ENCODE assay signal across 1 cellular context in the genomic region with DNA sequence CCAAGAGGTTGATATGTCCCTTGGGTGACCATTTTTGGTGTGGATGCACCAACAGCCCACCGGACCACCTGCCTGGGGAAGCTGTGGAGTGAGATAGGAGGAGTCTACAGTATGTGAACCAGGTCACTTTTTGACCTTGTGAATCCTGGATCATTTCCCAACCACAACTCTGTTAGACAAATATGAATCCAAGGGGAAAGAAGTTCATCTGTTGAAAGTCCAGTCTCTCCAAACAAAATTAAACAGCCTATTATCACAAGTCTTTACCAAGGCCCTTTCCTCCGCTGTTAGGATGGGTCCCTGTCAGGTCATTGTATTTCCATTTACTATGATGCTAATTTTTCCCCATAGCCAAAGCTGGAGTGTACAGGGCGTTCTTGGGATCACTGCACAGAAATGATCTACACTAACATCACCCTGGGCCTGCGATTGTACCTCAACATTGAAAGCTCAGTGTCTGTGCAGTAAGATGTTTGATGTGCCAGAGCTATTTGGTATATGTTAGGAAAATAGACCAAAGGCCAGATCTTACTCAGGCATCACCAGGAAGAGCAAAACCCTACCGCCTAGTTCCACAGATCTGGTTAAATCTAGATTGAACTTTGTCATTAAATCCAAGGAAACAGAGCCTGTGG.
TF ChIP-seq lines count a peak whose summit lies in the region.

No MANE protein-coding gene starts in this region.

TF ChIP-seq in liver, 16 proteins besides CTCF, POLR2A, EP300 and RAD21 (continued from another document):
- TF ChIP-seq FOXA1 (IDR thresholded peaks at IDR 0.05) (peak; percentile 42), NR2F2 (IDR thresholded peaks at IDR 0.05) (peak; percentile 66), JUND (IDR thresholded peaks at IDR 0.05) (peak; percentile 44 to 46), HNF4G (IDR thresholded peaks at IDR 0.05) (peak; percentile 53), HNF4A (conservative IDR thresholded peaks at IDR 0.05) (peak; percentile 79 to 93), TAF1 (conservative IDR thresholded peaks at IDR 0.05) (no peak), EGR1 (IDR thresholded peaks at IDR 0.05; ENCODE audit: low read depth in 2 of 2) (no peak), GABPA (IDR thresholded peaks at IDR 0.05 in 1 of 2, conservative IDR thresholded peaks at IDR 0.05 in 1 of 2) (no peak), SP1 (IDR thresholded peaks at IDR 0.05) (peak; percentile 82), RXRA (IDR thresholded peaks at IDR 0.05) (peak; percentile 84 to 95), FOXA2 (IDR thresholded peaks at IDR 0.05) (peak; percentile 45)
- TF ChIP-seq, protein P1, sequence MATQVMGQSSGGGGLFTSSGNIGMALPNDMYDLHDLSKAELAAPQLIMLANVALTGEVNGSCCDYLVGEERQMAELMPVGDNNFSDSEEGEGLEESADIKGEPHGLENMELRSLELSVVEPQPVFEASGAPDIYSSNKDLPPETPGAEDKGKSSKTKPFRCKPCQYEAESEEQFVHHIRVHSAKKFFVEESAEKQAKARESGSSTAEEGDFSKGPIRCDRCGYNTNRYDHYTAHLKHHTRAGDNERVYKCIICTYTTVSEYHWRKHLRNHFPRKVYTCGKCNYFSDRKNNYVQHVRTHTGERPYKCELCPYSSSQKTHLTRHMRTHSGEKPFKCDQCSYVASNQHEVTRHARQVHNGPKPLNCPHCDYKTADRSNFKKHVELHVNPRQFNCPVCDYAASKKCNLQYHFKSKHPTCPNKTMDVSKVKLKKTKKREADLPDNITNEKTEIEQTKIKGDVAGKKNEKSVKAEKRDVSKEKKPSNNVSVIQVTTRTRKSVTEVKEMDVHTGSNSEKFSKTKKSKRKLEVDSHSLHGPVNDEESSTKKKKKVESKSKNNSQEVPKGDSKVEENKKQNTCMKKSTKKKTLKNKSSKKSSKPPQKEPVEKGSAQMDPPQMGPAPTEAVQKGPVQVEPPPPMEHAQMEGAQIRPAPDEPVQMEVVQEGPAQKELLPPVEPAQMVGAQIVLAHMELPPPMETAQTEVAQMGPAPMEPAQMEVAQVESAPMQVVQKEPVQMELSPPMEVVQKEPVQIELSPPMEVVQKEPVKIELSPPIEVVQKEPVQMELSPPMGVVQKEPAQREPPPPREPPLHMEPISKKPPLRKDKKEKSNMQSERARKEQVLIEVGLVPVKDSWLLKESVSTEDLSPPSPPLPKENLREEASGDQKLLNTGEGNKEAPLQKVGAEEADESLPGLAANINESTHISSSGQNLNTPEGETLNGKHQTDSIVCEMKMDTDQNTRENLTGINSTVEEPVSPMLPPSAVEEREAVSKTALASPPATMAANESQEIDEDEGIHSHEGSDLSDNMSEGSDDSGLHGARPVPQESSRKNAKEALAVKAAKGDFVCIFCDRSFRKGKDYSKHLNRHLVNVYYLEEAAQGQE (IDR thresholded peaks at IDR 0.05): peak; percentile 28
- TF ChIP-seq, protein P2, sequence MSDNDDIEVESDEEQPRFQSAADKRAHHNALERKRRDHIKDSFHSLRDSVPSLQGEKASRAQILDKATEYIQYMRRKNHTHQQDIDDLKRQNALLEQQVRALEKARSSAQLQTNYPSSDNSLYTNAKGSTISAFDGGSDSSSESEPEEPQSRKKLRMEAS (IDR thresholded peaks at IDR 0.05): no peak
- TF ChIP-seq, protein P3, sequence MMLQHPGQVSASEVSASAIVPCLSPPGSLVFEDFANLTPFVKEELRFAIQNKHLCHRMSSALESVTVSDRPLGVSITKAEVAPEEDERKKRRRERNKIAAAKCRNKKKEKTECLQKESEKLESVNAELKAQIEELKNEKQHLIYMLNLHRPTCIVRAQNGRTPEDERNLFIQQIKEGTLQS (IDR thresholded peaks at IDR 0.05): no peak
